16 cellular contexts compared by ENCODE assay signal in genomic region chr7:74031403-74032190, GRCh38. TPM values are rescaled to one million over a fixed set of nuclear protein-coding genes. Genes with fewer than 3 reads are reported as not detected.
DNase-seq lines count a peak whose midpoint lies in the region; ATAC-seq, FAIRE-seq and TF ChIP-seq lines count a peak whose summit lies in the region.
"Had no signal": no experiment of that assay in that cellular context is flagged by ENCODE, and none has a peak within 500 bp of the region (broad histone marks: within the 10 kb centered on the region; RNA-seq: fewer than 3 reads in every experiment).

No MANE protein-coding gene starts in this region.

- POLR2A ChIA-PET in A673 (lab: Charles Lee; ENCODE audit: low non-redundant PET): no interaction called here

- H3K4me1 ChIP-seq in A673 (ENCODE audit: insufficient read depth, low read length, poor library complexity, severe bottlenecking) (peaks cover 54% of the 10 kb centered on the region), SJCRH30 (peaks cover 47% of the 10 kb centered on the region), gastroesophageal sphincter (peaks cover 0 to 100% (median 45%) of the 10 kb centered on the region in 3 donors), sigmoid colon (peaks cover 0 to 93% (median 80%) of the 10 kb centered on the region in 4 donors), kidney (ENCODE audit: control insufficient read depth in 1 of 2, insufficient read depth in 1 of 2, low read depth in 1 of 2, low read length in 2 of 2) (peaks cover 0 to 8% of the 10 kb centered on the region in 2 donors)

- H3K9ac ChIP-seq in kidney (ENCODE audit: low read length in 2 of 2): no peak overlapping the region
- H3K9ac ChIP-seq: KMS-11 had no signal

- TF ChIP-seq EP300 in gastroesophageal sphincter (IDR thresholded peaks at IDR 0.05) (no peak), sigmoid colon (IDR thresholded peaks at IDR 0.05) (no peak)

- CTCF ChIA-PET in A673 (lab: Charles Lee): interaction anchor here (0.6 kb wide), 1 partner anchor 10 kb away, joined by 3 read pairs; no protein-coding TSS in a partner anchor

- no peak overlapping the region for H3K4me3 ChIP-seq in A673 (ENCODE audit: low read depth, low read length, poor library complexity, severe bottlenecking)
- no peak overlapping the region for H3K4me3 ChIP-seq in SJCRH30
- peak overlapping the region; percentile 5 to 70 for H3K4me3 ChIP-seq in gastroesophageal sphincter
- H3K4me3 ChIP-seq in sigmoid colon: peak overlapping the region in 3 of 4 donors; percentile 60 to 74 (median 65)
- no peak overlapping the region for H3K4me3 ChIP-seq in kidney (ENCODE audit: low read length in 2 of 2)

- 17 to 38% methylated on average over 2 to 5 of the region's 5 CpGs for WGBS in gastroesophageal sphincter (ENCODE audit: low coverage in 1 of 2), 2 donors
- 72% methylated on average over 5 of the region's 5 CpGs for whole genome bisulfite sequencing in sigmoid colon, 2 donors

- peak; percentile 86 for DNase-seq in A673 (ENCODE audit: low spot score)
- no peak for DNase-seq in SJCRH30
- DNase-seq in sigmoid colon: no peak
- DNase-seq in kidney: no peak
- DNase-seq in activated naive CD4-positive, alpha-beta T cell treated with anti-CD3 and anti-CD28 coated beads, Interleukin-2, amount 50 U/mL, for 16 hours: no peak
- DNase-seq: cortex of kidney, DMS153, NCI-H2081 treated with DMSO at 0.1 percent for 48 hours, SHP77 treated with DMSO at 0.1 percent for 48 hours had no signal

- H3K9me3 ChIP-seq in A673 (ENCODE audit: low read depth, low read length, poor library complexity, severe bottlenecking): no peaks in the 10 kb centered on the region
- H3K9me3 ChIP-seq in SJCRH30 (replicated peaks): no peaks in the 10 kb centered on the region
- no peaks in the 10 kb centered on the region for H3K9me3 ChIP-seq in gastroesophageal sphincter
- no peaks in the 10 kb centered on the region for H3K9me3 ChIP-seq in sigmoid colon
- H3K9me3 ChIP-seq in kidney (ENCODE audit: control insufficient read depth in 1 of 2, low read length in 2 of 2): no peaks in the 10 kb centered on the region

- H3K27ac ChIP-seq in A673 (ENCODE audit: low read depth, low read length, poor library complexity, severe bottlenecking) (peak overlapping the region; percentile 89), SJCRH30 (peak overlapping the region; percentile 5; the same call in 1 of the 2 replicates), gastroesophageal sphincter (peak overlapping the region; percentile 6 to 89 (median 88)), sigmoid colon (peak overlapping the region; percentile 90 to 96 (median 90)), kidney (ENCODE audit: low read depth in 2 of 2, low read length in 2 of 2) (no peak overlapping the region)
- H3K27ac ChIP-seq: KMS-11 had no signal

- TF ChIP-seq CTCF in A673 (conservative IDR thresholded peaks at IDR 0.05; ENCODE audit: low read depth, low read length) (no peak), gastroesophageal sphincter (IDR thresholded peaks at IDR 0.05) (no peak), sigmoid colon (IDR thresholded peaks at IDR 0.05) (no peak), kidney (IDR thresholded peaks at IDR 0.05; ENCODE audit: borderline replicate concordance, extremely low read depth, insufficient read depth) (no peak)

- H3K36me3 ChIP-seq in A673 (ENCODE audit: insufficient read depth, low read length, poor library complexity, severe bottlenecking) (peaks cover 2% of the 10 kb centered on the region), SJCRH30 (0 out of 2 replicates have a peak, but pooled peaks cover 2% of the 10 kb centered on the region), gastroesophageal sphincter (peaks cover 0 to 39% of the 10 kb centered on the region in 2 donors), sigmoid colon (peaks cover 6 to 17% (median 9%) of the 10 kb centered on the region in 4 donors), kidney (ENCODE audit: control insufficient read depth in 1 of 2, insufficient read depth in 2 of 2, low read length in 2 of 2) (no peaks in the 10 kb centered on the region)

- no peak for FAIRE-seq in kidney (lab: Jason Lieb, UNC)

- TF ChIP-seq POLR2A in gastroesophageal sphincter (IDR thresholded peaks at IDR 0.05): no peak
- TF ChIP-seq POLR2A in sigmoid colon (IDR thresholded peaks at IDR 0.05): no peak

- H3K27me3 ChIP-seq in A673 (replicated peaks; ENCODE audit: insufficient read depth, low read depth, low read length, poor library complexity) (no peaks in the 10 kb centered on the region), SJCRH30 (no peaks in the 10 kb centered on the region), gastroesophageal sphincter (no peaks in the 10 kb centered on the region), sigmoid colon (no peaks in the 10 kb centered on the region)

- no TSS peak for BruUV-seq in A673 (replicated peaks; lab: Mats Ljungman, UMichigan)

- intact Hi-C loops in A673 (cut with micrococcal nuclease; ENCODE audit: unreplicated experiment) (no loop called here), sigmoid colon (cut with DNase I) (no loop called here), kidney (cut with DNase I) (no loop called here)

- ATAC-seq in gastroesophageal sphincter (no peak), HG03460 (IDR thresholded peaks at IDR 0.05; ENCODE audit: unreplicated experiment) (no peak), GM19324 (IDR thresholded peaks at IDR 0.05; ENCODE audit: low FRiP score, unreplicated experiment) (no peak)
- ATAC-seq: activated naive CD4-positive, alpha-beta T cell treated with anti-CD3 and anti-CD28 coated beads, Interleukin-2, amount 50 U/mL, for 72 hours had no signal

RNA-seq across cellular contexts. Expression of gene ELN, which starts 3.6 kb away (rescaled TPM):
- total RNA-seq in A673 (2021) (47.6 and 65.9 TPM in 2 replicates), gastroesophageal sphincter (100 to 1,000 TPM; 316 to 703 (median 441) TPM), sigmoid colon (100 to 1,000 TPM in 1 of 4 donors, 10 to 100 TPM in 3; 13.3 to 174 (median 36.4) TPM), kidney (44.8 TPM)
- 100 and 110 TPM in 2 replicates for total RNA-seq in SJCRH30 (2014; rRNA removed; shearing (Covaris generic))
- polyA plus RNA-seq in sigmoid colon (10 to 100 TPM in 1 of 3 donors, 1 to 10 TPM in 2; 2.5 to 41.2 (median 6.6) TPM), kidney (ENCODE audit: insufficient read depth, low read depth, low replicate concordance) (14.9 TPM)
- total RNA-seq: activated naive CD4-positive, alpha-beta T cell treated with anti-CD3 and anti-CD28 coated beads, Interleukin-2, amount 50 U/mL, for 72 hours; kidney epithelial cell had no signal
- polyA plus RNA-seq: neural cell had no signal

RNA-seq across cellular contexts. Expression of gene LIMK1, which starts 52.0 kb away (rescaled TPM):
- total RNA-seq in A673 (2021) (59.3 and 60.2 TPM in 2 replicates), gastroesophageal sphincter (10 to 100 TPM in 3 of 4 donors, 1 to 10 TPM in 1; 7.2 to 20.6 (median 13.2) TPM), sigmoid colon (10 to 100 TPM in 1 of 4 donors, 1 to 10 TPM in 3; 4.6 to 15.0 (median 6.5) TPM), kidney (23.8 TPM)
- total RNA-seq in SJCRH30 (2014; rRNA removed; shearing (Covaris generic)): 43.2 and 43.4 TPM in 2 replicates
- polyA plus RNA-seq in sigmoid colon (10 to 100 TPM in 1 of 3 donors, 1 to 10 TPM in 2; 9.6 to 16.3 (median 9.7) TPM), kidney (ENCODE audit: insufficient read depth, low read depth, low replicate concordance) (9.1 TPM)

Comparison
In these comparisons a context has a peak if more than half of its experiments do, and no peak if none do; other contexts are left out.
1. H3K27ac ChIP-seq: peak in A673 (single experiment), SJCRH30 (single experiment), gastroesophageal sphincter (4 of 4) and sigmoid colon (4 of 4); none in kidney (0 of 2).
2. H3K4me3 ChIP-seq: peak in gastroesophageal sphincter (2 of 2) and sigmoid colon (3 of 4); none in A673 (single experiment), SJCRH30 (single experiment) and kidney (0 of 2).